8 cellular contexts compared by ENCODE assay signal in genomic region chr22:46737105-46737975, GRCh38. TPM values are rescaled to one million over a fixed set of nuclear protein-coding genes. Genes with fewer than 3 reads are reported as not detected.
A peak's percentile ranks its signal among the peaks of the same experiment; 100 is the strongest.
DNase-seq lines count a peak whose midpoint lies in the region; ATAC-seq, FAIRE-seq and TF ChIP-seq lines count a peak whose summit lies in the region.

No MANE protein-coding gene starts in this region.

- H3K27ac ChIP-seq in spleen, result peak overlapping the region; percentile 77 to 97 (median 92)

- CTCF ChIA-PET in MCF 10A (lab: Yijun Ruan, JAX), result interaction anchor here (0.7 kb wide), 2 partner anchors 24 to 61 kb away, joined by 3 to 7 read pairs; no protein-coding TSS in a partner anchor

- H3K27me3 Mint-ChIP-seq in MCF 10A (ENCODE audit: insufficient read depth, unreplicated experiment), result no peaks in the 10 kb centered on the region

- no peaks in the 10 kb centered on the region for H3K36me3 ChIP-seq in spleen

- peak; percentile 70 for DNase-seq in GM12891 (ENCODE audit: insufficient read length, low spot score)
- DNase-seq in T follicular helper cell (ENCODE audit: low read depth), result peak; percentile 14
- DNase-seq in MCF 10A (ENCODE audit: unreplicated experiment), result no peak
- DNase-seq in iPS-NIHi11 (ENCODE audit: low spot score), result peak; percentile 84
- peak; percentile 90 for DNase-seq in spleen
- DNase-seq in NCI-H2107 treated with DMSO at 0.1 percent for 48 hours (lab: John Stamatoyannopoulos, UW; ENCODE audit: unreplicated experiment), result no peak

- no peak overlapping the region for H3K27ac Mint-ChIP-seq in MCF 10A (ENCODE audit: low read depth, unreplicated experiment)

- intact Hi-C loops in MCF 10A (cut with micrococcal nuclease) (loop anchor here (10.0 kb wide), 1 partner anchor 173 kb away; no protein-coding TSS in a partner anchor), spleen (cut with DNase I; ENCODE audit: low total_unique reads) (no loop called here)

- peak overlapping the region; percentile 81 to 98 (median 88) for H3K4me3 ChIP-seq in spleen

- TF ChIP-seq CTCF in MCF 10A (IDR thresholded peaks at IDR 0.05; ENCODE audit: unreplicated experiment) (no peak), spleen (IDR thresholded peaks at IDR 0.05 in 8 of 11, conservative IDR thresholded peaks at IDR 0.05 in 3 of 11) (no peak)

- ATAC-seq in HG03045 (IDR thresholded peaks at IDR 0.05; ENCODE audit: unreplicated experiment), result peak; percentile 30
- no peak for ATAC-seq in GM19351 (IDR thresholded peaks at IDR 0.05; ENCODE audit: unreplicated experiment)

- no peaks in the 10 kb centered on the region for H3K9me3 ChIP-seq in spleen

- WGBS in spleen, 5 donors, result 5 to 9% (median 6%) methylated on average over 26 to 53 of the region's 53 CpGs

- POLR2A ChIA-PET in MCF 10A (lab: Yijun Ruan, JAX), result interaction anchor here (1.6 kb wide), 1 partner anchor 26 kb away, joined by 5 read pairs; the partner anchor contains the start of gene TBC1D22A

- FAIRE-seq in GM12891 (lab: Jason Lieb, UNC), result peak; percentile 35

- H3K27me3 ChIP-seq in spleen (replicated peaks in 1 of 7), result no peaks in the 10 kb centered on the region

- no TSS peak for BruUV-seq in MCF 10A (replicated peaks; lab: Mats Ljungman, UMichigan)

- no peaks in the 10 kb centered on the region for H3K9me3 Mint-ChIP-seq in MCF 10A (ENCODE audit: unreplicated experiment)

- H3K4me1 Mint-ChIP-seq in MCF 10A (ENCODE audit: insufficient read depth, unreplicated experiment), result peaks cover 10% of the 10 kb centered on the region

- peaks cover 40 to 73% (median 63%) of the 10 kb centered on the region in 6 donors for H3K4me1 ChIP-seq in spleen

- TF ChIP-seq POLR2A in GM12891 (IDR thresholded peaks at IDR 0.05; ENCODE audit: low read depth, low read length) (no peak), spleen (IDR thresholded peaks at IDR 0.05) (no peak)

- H3K36me3 Mint-ChIP-seq in MCF 10A (ENCODE audit: insufficient read depth, unreplicated experiment), result no peaks in the 10 kb centered on the region

- peak overlapping the region; percentile 80 for H3K4me3 Mint-ChIP-seq in MCF 10A (ENCODE audit: unreplicated experiment)

TF ChIP-seq in GM12891, 5 proteins besides CTCF, POLR2A, EP300 and RAD21:
- TF ChIP-seq TAF1 (IDR thresholded peaks at IDR 0.05; ENCODE audit: low read depth, low read length) (no peak), SPI1 (IDR thresholded peaks at IDR 0.05; ENCODE audit: low read depth, low read length) (peak; percentile 59)

RNA-seq across cellular contexts. Expression of gene CERK, which starts 0.7 kb away (rescaled TPM):
- polyA plus RNA-seq in GM12891 (2012; ENCODE audit: low read depth, missing spikeins), result 19.5 TPM
- total RNA-seq in MCF 10A (2022), result 11.6 and 20.2 TPM in 2 replicates
- total RNA-seq in spleen, result 10 to 100 TPM; 31.3 to 47.1 (median 40.6) TPM
- polyA plus RNA-seq in spleen, result 10 to 100 TPM; 13.7 to 17.1 (median 14.5) TPM

RNA-seq across cellular contexts. Expression of gene TBC1D22A, which starts 25.1 kb away (rescaled TPM):
- 41.0 TPM for polyA plus RNA-seq in GM12891 (2012; ENCODE audit: low read depth, missing spikeins)
- total RNA-seq in MCF 10A (2022) (26.0 and 27.7 TPM in 2 replicates), spleen (10 to 100 TPM; 40.1 to 66.9 (median 54.8) TPM)
- 10 to 100 TPM; 17.2 to 34.0 (median 25.9) TPM for polyA plus RNA-seq in spleen

Comparison
In these comparisons a context has a peak if more than half of its experiments do, and no peak if none do; other contexts are left out.
1. DNase-seq: peak in GM12891 (single experiment), T follicular helper cell (single experiment), iPS-NIHi11 (single experiment) and spleen (single experiment); none in MCF 10A (single experiment) and NCI-H2107 treated with DMSO at 0.1 percent for 48 hours (single experiment).